ENCODE assay signal across 25 cellular contexts in genomic region chr7:97126483-97127171, GRCh38. TPM values are rescaled to one million over a fixed set of nuclear protein-coding genes. Genes with fewer than 3 reads are reported as not detected.
DNase-seq lines count a peak whose midpoint lies in the region; TF ChIP-seq lines count a peak whose summit lies in the region.
"Had no signal": no experiment of that assay in that cellular context is flagged by ENCODE, and none has a peak within 500 bp of the region (broad histone marks: within the 10 kb centered on the region; RNA-seq: fewer than 3 reads in every experiment).

No MANE protein-coding gene starts in this region.

- peaks cover 19% of the 10 kb centered on the region for H3K79me2 ChIP-seq in smooth muscle cell (ENCODE audit: low read depth)

- no peak for TF ChIP-seq CTCF in choroid plexus epithelial cell (conservative IDR thresholded peaks at IDR 0.05; ENCODE audit: low read depth, low read length)
- no peak for TF ChIP-seq CTCF in smooth muscle cell (IDR thresholded peaks at IDR 0.05; ENCODE audit: borderline replicate concordance, insufficient read depth, poor library complexity, severe bottlenecking)
- no peak for TF ChIP-seq CTCF in vagina (IDR thresholded peaks at IDR 0.05)

- CTCF ChIA-PET in activated CD4-positive, alpha-beta T cell treated with anti-CD3 and anti-CD28 coated beads, Interleukin-2, amount 10 ng/mL, durations not matched to agents 7 days and 5 days (lab: Charles Lee): interaction anchor here (0.5 to 0.6 kb wide), 2 partner anchors 46 to 849 kb away, joined by 3 to 4 read pairs; no protein-coding TSS in a partner anchor

- no peaks in the 10 kb centered on the region for H4K20me1 ChIP-seq in smooth muscle cell (ENCODE audit: low read depth)

- no peak for TF ChIP-seq POLR2A in vagina (IDR thresholded peaks at IDR 0.05)

- H3K9ac ChIP-seq in smooth muscle cell (ENCODE audit: low read depth): peak overlapping the region; percentile 47

- no peaks in the 10 kb centered on the region for H3K36me3 ChIP-seq in smooth muscle cell (ENCODE audit: low read depth)
- H3K36me3 ChIP-seq in vagina: no peaks in the 10 kb centered on the region
- H3K36me3 ChIP-seq: ascending aorta, ovary had no signal

- H3K4me3 Mint-ChIP-seq in activated CD4-positive, alpha-beta T cell treated with anti-CD3 and anti-CD28 coated beads, Interleukin-2, amount 10 ng/mL, durations not matched to agents 24 days and 14 days: no peak overlapping the region
- H3K4me3 Mint-ChIP-seq in activated CD4-positive, alpha-beta T cell treated with anti-CD3 and anti-CD28 coated beads, Interleukin-2, amount 10 ng/mL, durations not matched to agents 7 days and 5 days: no peak overlapping the region
- H3K4me3 Mint-ChIP-seq: activated naive CD4-positive, alpha-beta T cell treated with anti-CD3 and anti-CD28 coated beads, Interleukin-2, amount 50 U/mL, for 24 hours; B cell; effector memory CD8-positive, alpha-beta T cell; naive B cell had no signal

- H3K4me1 ChIP-seq in smooth muscle cell (ENCODE audit: low read depth) (peaks cover 2% of the 10 kb centered on the region), vagina (no peaks in the 10 kb centered on the region)
- H3K4me1 ChIP-seq: ascending aorta, Caco-2 had no signal

- peaks cover 2% of the 10 kb centered on the region for H3K4me1 Mint-ChIP-seq in activated CD4-positive, alpha-beta T cell treated with anti-CD3 and anti-CD28 coated beads, Interleukin-2, amount 10 ng/mL, durations not matched to agents 24 days and 14 days
- peaks cover 3% of the 10 kb centered on the region for H3K4me1 Mint-ChIP-seq in activated CD4-positive, alpha-beta T cell treated with anti-CD3 and anti-CD28 coated beads, Interleukin-2, amount 10 ng/mL, durations not matched to agents 7 days and 5 days

- H3K27ac ChIP-seq in smooth muscle cell (ENCODE audit: low read depth) (peak overlapping the region; percentile 62), vagina (no peak overlapping the region)
- H3K27ac ChIP-seq: ascending aorta, ovary had no signal

- DNase-seq in activated CD4-positive, alpha-beta T cell treated with anti-CD3 and anti-CD28 coated beads, Interleukin-2, amount 10 ng/mL, durations not matched to agents 24 days and 14 days: peak; percentile 29
- no peak for DNase-seq in activated CD4-positive, alpha-beta T cell treated with anti-CD3 and anti-CD28 coated beads, Interleukin-2, amount 10 ng/mL, durations not matched to agents 7 days and 5 days
- DNase-seq in choroid plexus epithelial cell (ENCODE audit: low read depth): peak; percentile 15
- peak; percentile 6 for DNase-seq in iPS-NIHi11 (ENCODE audit: low spot score)
- peak; percentile 10 for DNase-seq in smooth muscle cell (lab: John Stamatoyannopoulos, UW; ENCODE audit: unreplicated experiment)
- no peak for DNase-seq in NCI-H146 (lab: John Stamatoyannopoulos, UW)
- no peak for DNase-seq in vagina (ENCODE audit: extremely low spot score in 2 of 2)
- no peak for DNase-seq in A172 (ENCODE audit: low spot score)
- DNase-seq: activated CD4-positive, CD25-positive, alpha-beta regulatory T cell treated with anti-CD3 and anti-CD28 coated beads, Interleukin-2, amount 50 U/mL, for 72 hours; Caco-2; effector memory CD8-positive, alpha-beta T cell; EL; head of caudate nucleus; kidney; naive B cell; NCI-H187 treated with DMSO at 0.1 percent for 48 hours; NCI-H446; ovary; right cardiac atrium; stimulated activated CD8-positive, alpha-beta memory T cell treated with anti-CD3 and anti-CD28 coated beads, Interleukin-4, amount 100 ng/mL, for 48 hours; T-helper 9 cell had no signal

- peak overlapping the region; percentile 77 for H3K4me2 ChIP-seq in smooth muscle cell

- no peaks in the 10 kb centered on the region for H3F3A ChIP-seq in smooth muscle cell (ENCODE audit: low read depth)

- no peaks in the 10 kb centered on the region for H3K27me3 ChIP-seq in smooth muscle cell (ENCODE audit: low read depth)
- no peaks in the 10 kb centered on the region for H3K27me3 ChIP-seq in vagina
- H3K27me3 ChIP-seq: ascending aorta, ovary had no signal

- H3K9me3 Mint-ChIP-seq in activated CD4-positive, alpha-beta T cell treated with anti-CD3 and anti-CD28 coated beads, Interleukin-2, amount 10 ng/mL, durations not matched to agents 24 days and 14 days: peaks cover 18% of the 10 kb centered on the region
- peaks cover 22% of the 10 kb centered on the region for H3K9me3 Mint-ChIP-seq in activated CD4-positive, alpha-beta T cell treated with anti-CD3 and anti-CD28 coated beads, Interleukin-2, amount 10 ng/mL, durations not matched to agents 7 days and 5 days

- POLR2A ChIA-PET in activated CD4-positive, alpha-beta T cell treated with anti-CD3 and anti-CD28 coated beads, Interleukin-2, amount 10 ng/mL, durations not matched to agents 7 days and 5 days (lab: Charles Lee): interaction anchor here (0.6 kb wide), 1 partner anchor 12 kb away, joined by 3 read pairs; no protein-coding TSS in a partner anchor

- H3K4me3 ChIP-seq in choroid plexus epithelial cell (ENCODE audit: low read depth, low read length) (no peak overlapping the region), smooth muscle cell (no peak overlapping the region), vagina (no peak overlapping the region)
- H3K4me3 ChIP-seq: ascending aorta, lung, ovary had no signal

- no peaks in the 10 kb centered on the region for H3K9me3 ChIP-seq in smooth muscle cell (replicated peaks; ENCODE audit: low read depth)
- no peaks in the 10 kb centered on the region for H3K9me3 ChIP-seq in vagina
- H3K9me3 ChIP-seq: Caco-2, ovary had no signal

- peak overlapping the region; percentile 93 for H2AFZ ChIP-seq in smooth muscle cell (ENCODE audit: low read depth)

- intact Hi-C loops in activated CD4-positive, alpha-beta T cell treated with anti-CD3 and anti-CD28 coated beads, Interleukin-2, amount 10 ng/mL, durations not matched to agents 24 days and 14 days (cut with micrococcal nuclease): no loop called here
- intact Hi-C loops in vagina (cut with DNase I): no loop called here

- WGBS in smooth muscle cell (ENCODE audit: low lambda C conversion rate): 65% methylated on average over 15 of the region's 15 CpGs

- peaks cover 14% of the 10 kb centered on the region for H3K36me3 Mint-ChIP-seq in activated CD4-positive, alpha-beta T cell treated with anti-CD3 and anti-CD28 coated beads, Interleukin-2, amount 10 ng/mL, durations not matched to agents 24 days and 14 days (ENCODE audit: low read depth)
- H3K36me3 Mint-ChIP-seq in activated CD4-positive, alpha-beta T cell treated with anti-CD3 and anti-CD28 coated beads, Interleukin-2, amount 10 ng/mL, durations not matched to agents 7 days and 5 days (ENCODE audit: low read depth): peaks cover 23% of the 10 kb centered on the region

- no peak overlapping the region for H3K27ac Mint-ChIP-seq in activated CD4-positive, alpha-beta T cell treated with anti-CD3 and anti-CD28 coated beads, Interleukin-2, amount 10 ng/mL, durations not matched to agents 24 days and 14 days
- no peak overlapping the region for H3K27ac Mint-ChIP-seq in activated CD4-positive, alpha-beta T cell treated with anti-CD3 and anti-CD28 coated beads, Interleukin-2, amount 10 ng/mL, durations not matched to agents 7 days and 5 days
- H3K27ac Mint-ChIP-seq: activated naive CD4-positive, alpha-beta T cell treated with anti-CD3 and anti-CD28 coated beads, Interleukin-2, amount 50 U/mL, for 24 hours; B cell; effector memory CD8-positive, alpha-beta T cell; naive B cell had no signal

- no peaks in the 10 kb centered on the region for H3K27me3 Mint-ChIP-seq in activated CD4-positive, alpha-beta T cell treated with anti-CD3 and anti-CD28 coated beads, Interleukin-2, amount 10 ng/mL, durations not matched to agents 24 days and 14 days
- H3K27me3 Mint-ChIP-seq in activated CD4-positive, alpha-beta T cell treated with anti-CD3 and anti-CD28 coated beads, Interleukin-2, amount 10 ng/mL, durations not matched to agents 7 days and 5 days: no peaks in the 10 kb centered on the region
- H3K27me3 Mint-ChIP-seq: activated naive CD4-positive, alpha-beta T cell treated with anti-CD3 and anti-CD28 coated beads, Interleukin-2, amount 50 U/mL, for 24 hours; B cell; effector memory CD8-positive, alpha-beta T cell; naive B cell had no signal

RNA-seq across cellular contexts. Expression of gene SDHAF3, which starts 9.1 kb away (rescaled TPM):
- 24.9 and 27.8 TPM in 2 replicates for total RNA-seq in activated CD4-positive, alpha-beta T cell treated with anti-CD3 and anti-CD28 coated beads, Interleukin-2, amount 10 ng/mL, durations not matched to agents 24 days and 14 days
- total RNA-seq in activated CD4-positive, alpha-beta T cell treated with anti-CD3 and anti-CD28 coated beads, Interleukin-2, amount 10 ng/mL, durations not matched to agents 7 days and 5 days: 10 to 100 TPM; 15.1 to 19.2 TPM
- total RNA-seq in smooth muscle cell (15.6 and 25.6 TPM in 2 replicates), vagina (9.6 TPM)
- polyA plus RNA-seq in smooth muscle cell: 28.5 and 29.1 TPM in 2 replicates
- 8.4 and 11.7 TPM in 2 replicates for total RNA-seq in A172 (2014; rRNA removed; shearing (Covaris generic))
- total RNA-seq: ascending aorta had no signal

Comparison
In these comparisons a context has a peak if more than half of its experiments do, and no peak if none do; other contexts are left out.
1. DNase-seq: peak in activated CD4-positive, alpha-beta T cell treated with anti-CD3 and anti-CD28 coated beads, Interleukin-2, amount 10 ng/mL, durations not matched to agents 24 days and 14 days (single experiment), choroid plexus epithelial cell (single experiment), iPS-NIHi11 (single experiment) and smooth muscle cell (single experiment); none in activated CD4-positive, alpha-beta T cell treated with anti-CD3 and anti-CD28 coated beads, Interleukin-2, amount 10 ng/mL, durations not matched to agents 7 days and 5 days (single experiment), NCI-H146 (single experiment), vagina (0 of 2) and A172 (single experiment).